20 cellular contexts compared by ENCODE assay signal in genomic region chr4:14824189-14824588, GRCh38.
"Had no signal": no experiment of that assay in that cellular context is flagged by ENCODE, and none has a peak within 500 bp of the region (broad histone marks: within the 10 kb centered on the region; RNA-seq: fewer than 3 reads in every experiment).

No MANE protein-coding gene starts in this region.

- H3K9me3 ChIP-seq: esophagus muscularis mucosa, gastroesophageal sphincter, heart left ventricle, left lung, lower lobe of right lung had no signal

- ATAC-seq: foreskin keratinocyte, gastroesophageal sphincter, heart left ventricle, left lung, left ventricle myocardium superior, lower lobe of right lung had no signal

- H3K27me3 ChIP-seq: dorsolateral prefrontal cortex, esophagus muscularis mucosa, foreskin keratinocyte, gastroesophageal sphincter, heart left ventricle, hepatocyte, left lung had no signal

- H3K36me3 ChIP-seq: esophagus muscularis mucosa, gastroesophageal sphincter, heart left ventricle, left lung, lower lobe of right lung had no signal

- DNase-seq: dermis blood vessel endothelial cell; dorsolateral prefrontal cortex; effector CD4-positive, alpha-beta T cell; effector memory CD4-positive, alpha-beta T cell; foreskin keratinocyte; heart left ventricle; hypothalamus; immature natural killer cell; islet precursor cell; kidney; kidney glomerular epithelial cell; left lung; left ventricle myocardium superior; lower lobe of right lung; mesenchymal stem cell; naive B cell had no signal

- H3K27ac ChIP-seq: coronary artery, dorsolateral prefrontal cortex, esophagus muscularis mucosa, foreskin keratinocyte, gastroesophageal sphincter, heart left ventricle, hepatocyte, left lung, lower lobe of right lung had no signal

- H3K4me3 ChIP-seq: coronary artery, dorsolateral prefrontal cortex, esophagus muscularis mucosa, gastroesophageal sphincter, heart left ventricle, hepatocyte, left lung, lower lobe of right lung had no signal

- H3K4me1 ChIP-seq: foreskin keratinocyte, heart left ventricle, left lung, lower lobe of right lung had no signal
